In the genomic region with DNA sequence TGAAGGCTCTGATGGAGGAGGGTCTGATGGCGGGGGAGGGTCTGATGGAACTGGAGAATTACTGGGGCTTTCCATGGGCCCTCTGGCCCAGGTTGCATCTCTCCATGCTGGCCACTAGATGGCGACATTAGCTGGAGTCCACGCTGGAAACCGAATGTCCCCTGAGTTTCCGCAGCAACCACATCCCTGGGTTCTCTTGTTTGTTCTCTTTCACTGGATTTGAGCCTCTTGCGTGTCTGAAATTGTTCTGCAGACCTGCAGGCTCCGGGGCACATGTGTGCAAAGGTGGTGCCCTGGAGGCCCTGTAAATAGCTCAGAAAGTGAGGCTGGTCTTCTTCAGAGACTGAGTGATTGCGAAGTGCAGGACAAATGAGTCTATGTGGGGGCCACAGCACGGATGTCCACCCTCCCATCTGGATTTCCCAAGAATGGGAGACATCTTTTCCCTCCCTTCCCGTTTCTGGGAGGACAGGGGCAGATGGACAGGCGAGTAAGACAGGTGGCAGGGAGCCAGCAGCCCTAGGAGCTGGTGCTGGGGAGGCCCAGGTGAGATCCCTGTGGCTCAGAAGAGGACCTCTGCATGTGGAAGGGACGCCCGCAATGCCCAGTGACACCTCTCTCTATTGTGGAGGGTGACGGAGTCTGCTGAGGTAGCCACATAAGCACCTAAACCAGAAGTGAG, we compare ENCODE assay signal across 8 cellular contexts.
DNase-seq lines count a peak whose midpoint lies in the region; ATAC-seq and TF ChIP-seq lines count a peak whose summit lies in the region.

No MANE protein-coding gene starts in this region.

- H3K4me3 ChIP-seq in adrenal gland = no peak overlapping the region
- no peak overlapping the region for H3K4me3 ChIP-seq in heart right ventricle
- H3K4me3 ChIP-seq in prostate gland = no peak overlapping the region

- TF ChIP-seq CTCF in adrenal gland (IDR thresholded peaks at IDR 0.05) = peak; percentile 88 to 97 (median 92)
- TF ChIP-seq CTCF in heart right ventricle (IDR thresholded peaks at IDR 0.05) = peak; percentile 86 to 96 (median 93)
- peak; percentile 89 to 94 (median 93) for TF ChIP-seq CTCF in prostate gland (IDR thresholded peaks at IDR 0.05)

- H3K9me3 ChIP-seq in adrenal gland (replicated peaks in 1 of 3) (no peaks in the 10 kb centered on the region), heart right ventricle (no peaks in the 10 kb centered on the region), prostate gland (no peaks in the 10 kb centered on the region)

- intact Hi-C loops in adrenal gland (cut with DNase I) (loop anchor here (10.0 kb wide), 2 partner anchors 109 to 159 kb away; no protein-coding TSS in a partner anchor), heart right ventricle (cut with DNase I) (loop anchor here (1.0 to 10.0 kb wide), 9 partner anchors 112 to 305 kb away; a partner anchor contains a TSS), prostate gland (cut with DNase I) (loop anchor here (2.0 to 10.0 kb wide), 3 partner anchors 113 to 419 kb away; no protein-coding TSS in a partner anchor)

- DNase-seq in GM04504 (ENCODE audit: low read depth) (peak; percentile 9), NCI-H1105 (lab: John Stamatoyannopoulos, UW) (peak; percentile 69), T follicular helper cell (ENCODE audit: low read depth) (peak; percentile 49), adrenal gland (peak; percentile 56 to 79 (median 63)), heart right ventricle (peak in 1 of 2 donors; percentile 57), prostate gland (ENCODE audit: low spot score) (peak; percentile 54)

- no peak for TF ChIP-seq POLR2A in adrenal gland (IDR thresholded peaks at IDR 0.05)
- no peak for TF ChIP-seq POLR2A in prostate gland (IDR thresholded peaks at IDR 0.05)

- H3K4me1 ChIP-seq in adrenal gland (replicated peaks in 1 of 2) (no peaks in the 10 kb centered on the region), heart right ventricle (peaks cover 0 to 1% (median 0%) of the 10 kb centered on the region in 9 donors), prostate gland (replicated peaks) (no peaks in the 10 kb centered on the region)

- H3K27ac ChIP-seq in adrenal gland = no peak overlapping the region
- no peak overlapping the region for H3K27ac ChIP-seq in heart right ventricle
- H3K27ac ChIP-seq in prostate gland = no peak overlapping the region

- WGBS in adrenal gland, 4 donors = 11 to 33% (median 27%) methylated on average over 10 to 14 of the region's 14 CpGs
- WGBS in heart right ventricle, 2 donors = 32 to 37% methylated on average over 14 of the region's 14 CpGs
- WGBS in prostate gland = 30% methylated on average over 14 of the region's 14 CpGs

- H3K36me3 ChIP-seq in adrenal gland (replicated peaks in 1 of 2) (no peaks in the 10 kb centered on the region), heart right ventricle (no peaks in the 10 kb centered on the region), prostate gland (no peaks in the 10 kb centered on the region)

- H3K27me3 ChIP-seq in adrenal gland (no peaks in the 10 kb centered on the region), heart right ventricle (peaks cover 0 to 8% (median 0%) of the 10 kb centered on the region in 7 donors), prostate gland (replicated peaks; ENCODE audit: insufficient read depth) (no peaks in the 10 kb centered on the region)

- peak; percentile 61 to 81 (median 74) for ATAC-seq in heart right ventricle
- no peak for ATAC-seq in HG02571 (IDR thresholded peaks at IDR 0.05; ENCODE audit: unreplicated experiment)
- no peak for ATAC-seq in HG03045 (IDR thresholded peaks at IDR 0.05; ENCODE audit: unreplicated experiment)

Comparison
In these comparisons a context has a peak if more than half of its experiments do, and no peak if none do; other contexts are left out.
1. ATAC-seq: peak in heart right ventricle (8 of 8); none in HG02571 (single experiment) and HG03045 (single experiment).
2. Peak in every context shown above with its lines, with median percentiles within 50 percentile points of each other: CTCF ChIP-seq.